ENCODE assay signal across 21 cellular contexts in genomic region chr2:129698593-129698992, GRCh38.
"Had no signal": no experiment of that assay in that cellular context is flagged by ENCODE, and none has a peak within 500 bp of the region (broad histone marks: within the 10 kb centered on the region; RNA-seq: fewer than 3 reads in every experiment).

No MANE protein-coding gene starts in this region.

- H3K9me3 ChIP-seq: left ventricle myocardium inferior, psoas muscle had no signal

- H3K4me1 ChIP-seq: foreskin keratinocyte, heart left ventricle, left ventricle myocardium inferior, parathyroid adenoma, psoas muscle, spleen, tibial nerve had no signal

- H3K36me3 ChIP-seq: cardiac muscle cell, heart left ventricle, left ventricle myocardium inferior, spleen, tibial nerve had no signal

- DNase-seq: activated CD4-positive, alpha-beta T cell treated with anti-CD3 and anti-CD28 coated beads for 36 hours; activated CD4-positive, alpha-beta T cell treated with anti-CD3 and anti-CD28 coated beads, Interleukin-2, amount 50 U/mL, for 48 hours; activated CD4-positive, CD25-positive, alpha-beta regulatory T cell; activated CD8-positive, alpha-beta memory T cell treated with anti-CD3 and anti-CD28 coated beads for 24 hours; activated effector memory CD4-positive, alpha-beta T cell treated with Interleukin-2 at 50 U/mL for 16 hours; activated naive CD4-positive, alpha-beta T cell treated with Interleukin-2 at 50 U/mL for 16 hours; anterior cingulate cortex; foreskin keratinocyte; heart left ventricle; kidney glomerular epithelial cell; left ventricle myocardium inferior; mammary epithelial cell; naive B cell; nephron progenitor cell; psoas muscle; spleen; stimulated activated naive CD4-positive, alpha-beta T cell treated with Interleukin-2 at 50 U/mL for 16 hours had no signal

- ATAC-seq: activated CD4-positive, alpha-beta T cell treated with anti-CD3 and anti-CD28 coated beads for 36 hours; foreskin keratinocyte; heart left ventricle; psoas muscle had no signal

- H2AFZ ChIP-seq: parathyroid adenoma had no signal

- FAIRE-seq: endothelial cell of umbilical vein had no signal

- H3K9ac ChIP-seq: parathyroid adenoma had no signal

- H3K4me3 ChIP-seq: cardiac muscle cell, heart left ventricle, left ventricle myocardium inferior, psoas muscle, spleen, tibial nerve had no signal

- H3K27ac ChIP-seq: cardiac muscle cell, foreskin keratinocyte, heart left ventricle, left ventricle myocardium inferior, parathyroid adenoma, psoas muscle, spleen, tibial nerve had no signal

- H3K79me2 ChIP-seq: parathyroid adenoma had no signal

- H3K27me3 ChIP-seq: cardiac muscle cell, foreskin keratinocyte, heart left ventricle, spleen, tibial nerve had no signal
